ENCODE assay signal across 2 cellular contexts in genomic region chr7:133191787-133192186, GRCh38.
TF ChIP-seq lines count a peak whose summit lies in the region.

No MANE protein-coding gene starts in this region.

TF ChIP-seq in SK-N-SH, 30 proteins besides CTCF, POLR2A, EP300 and RAD21:
- TF ChIP-seq ELF1 (IDR thresholded peaks at IDR 0.05) (no peak), FOXJ3 (CRISPR knock-in tag; IDR thresholded peaks at IDR 0.05) (no peak), PBX3 (IDR thresholded peaks at IDR 0.05) (no peak), TCF12 (IDR thresholded peaks at IDR 0.05) (no peak), MAX (IDR thresholded peaks at IDR 0.05; ENCODE audit: low read depth) (no peak), NFIC (IDR thresholded peaks at IDR 0.05; ENCODE audit: borderline replicate concordance) (no peak), MXI1 (IDR thresholded peaks at IDR 0.05; ENCODE audit: low read depth, low read length) (peak; percentile 42; the same call in 1 of the 2 replicates), POLR2AphosphoS5 (IDR thresholded peaks at IDR 0.05; ENCODE audit: low read depth, low read length) (no peak), CHD2 (IDR thresholded peaks at IDR 0.05; ENCODE audit: low read length, partially characterized antibody) (peak; percentile 21), TAF1 (IDR thresholded peaks at IDR 0.05; ENCODE audit: borderline replicate concordance, low read depth, low read length) (no peak), GATA2 (CRISPR knock-in tag; IDR thresholded peaks at IDR 0.05) (no peak), GABPA (IDR thresholded peaks at IDR 0.05; ENCODE audit: low read depth) (no peak), TEAD4 (IDR thresholded peaks at IDR 0.05; ENCODE audit: borderline replicate concordance, insufficient read depth) (no peak), IRF3 (IDR thresholded peaks at IDR 0.05; ENCODE audit: low read depth, low read length) (no peak), FOXM1 (IDR thresholded peaks at IDR 0.05; ENCODE audit: low read depth) (no peak), USF1 (IDR thresholded peaks at IDR 0.05; ENCODE audit: borderline replicate concordance, low read depth) (no peak), FOSL2 (IDR thresholded peaks at IDR 0.05; ENCODE audit: borderline replicate concordance, low read depth) (no peak), NRF1 (IDR thresholded peaks at IDR 0.05; ENCODE audit: low read depth, low read length) (no peak), REST (IDR thresholded peaks at IDR 0.05; ENCODE audit: low read depth, low read length) (no peak), MEF2A (IDR thresholded peaks at IDR 0.05; ENCODE audit: borderline replicate concordance, low read depth) (no peak), YY1 (IDR thresholded peaks at IDR 0.05; ENCODE audit: low read depth) (no peak), RCOR1 (IDR thresholded peaks at IDR 0.05; ENCODE audit: low read length) (peak; percentile 80), JUND (IDR thresholded peaks at IDR 0.05) (no peak), USF2 (IDR thresholded peaks at IDR 0.05; ENCODE audit: borderline replicate concordance, low read depth, low read length) (no peak), SMC3 (IDR thresholded peaks at IDR 0.05; ENCODE audit: low read depth, low read length) (0 out of 2 replicates have a peak, but pooled peaks have one; percentile 1)
TF ChIP-seq in SK-N-SH: peak in this region for 4.

TF ChIP-seq in H1, 55 proteins besides CTCF, POLR2A, EP300 and RAD21:
- no peak for TF ChIP-seq RNF2 (IDR thresholded peaks at IDR 0.05; ENCODE audit: borderline replicate concordance, low read depth, low read length, missing control alignments, poor library complexity, severe bottlenecking)
- TF ChIP-seq MAX (IDR thresholded peaks at IDR 0.05) = no peak
- TF ChIP-seq MAFK (IDR thresholded peaks at IDR 0.05; ENCODE audit: low read depth, low read length) = no peak
- no peak for TF ChIP-seq CTBP2 (IDR thresholded peaks at IDR 0.05; ENCODE audit: borderline replicate concordance, insufficient read depth, insufficient read length, low read length)
- no peak for TF ChIP-seq TBP (IDR thresholded peaks at IDR 0.05; ENCODE audit: low read depth, low read length)
- no peak for TF ChIP-seq SRF (IDR thresholded peaks at IDR 0.05; ENCODE audit: low read depth, low read length)
- TF ChIP-seq ASH2L (IDR thresholded peaks at IDR 0.05; ENCODE audit: low read length) = no peak
- TF ChIP-seq EGR1 (IDR thresholded peaks at IDR 0.05; ENCODE audit: borderline replicate concordance, low read depth, low read length) = no peak
- TF ChIP-seq KDM5A (IDR thresholded peaks at IDR 0.05; ENCODE audit: low read length) = no peak
- no peak for TF ChIP-seq BCL11A (IDR thresholded peaks at IDR 0.05; ENCODE audit: low read depth in 2 of 2, low read length in 2 of 2)
- no peak for TF ChIP-seq SAP30 (IDR thresholded peaks at IDR 0.05; ENCODE audit: insufficient read depth, insufficient replicate concordance, low read length)
- TF ChIP-seq USF2 (IDR thresholded peaks at IDR 0.05; ENCODE audit: low read length) = no peak
- TF ChIP-seq ATF2 (IDR thresholded peaks at IDR 0.05; ENCODE audit: low read length) = no peak
- no peak for TF ChIP-seq RXRA (IDR thresholded peaks at IDR 0.05; ENCODE audit: insufficient read depth, low read depth, low read length)
- no peak for TF ChIP-seq NANOG (IDR thresholded peaks at IDR 0.05; ENCODE audit: insufficient read depth, low read depth, low read length, poor library complexity, severe bottlenecking)
